In genomic region chr16:89583197-89583894, GRCh38 we compare ENCODE assay signal across 23 cellular contexts. TPM values are rescaled to one million over a fixed set of nuclear protein-coding genes. Genes with fewer than 3 reads are reported as not detected.
"Had no signal": no experiment of that assay in that cellular context is flagged by ENCODE, and none has a peak within 500 bp of the region (broad histone marks: within the 10 kb centered on the region; RNA-seq: fewer than 3 reads in every experiment).

No MANE protein-coding gene starts in this region.

- H3K9me3 ChIP-seq: esophagus muscularis mucosa, gastrocnemius medialis, thyroid gland, upper lobe of right lung had no signal

- H3K27me3 ChIP-seq: thyroid gland, upper lobe of right lung had no signal

- DNase-seq: activated CD4-positive, alpha-beta memory T cell treated with anti-CD3 and anti-CD28 coated beads for 36 hours; activated CD4-positive, alpha-beta T cell treated with anti-CD3 and anti-CD28 coated beads for 48 hours; activated CD4-positive, CD25-positive, alpha-beta regulatory T cell; activated naive CD4-positive, alpha-beta T cell treated with Interleukin-2 at 50 U/mL for 16 hours; activated naive CD8-positive, alpha-beta T cell treated with anti-CD3 and anti-CD28 coated beads, Interleukin-2, amount 10 ng/mL, durations not matched to agents 7 days and 5 days; activated T-cell treated with anti-CD3 and anti-CD28 coated beads, Interleukin-2, amount 50 U/mL, for 48 hours; amniotic stem cell; cerebellar nuclear complex; gastrocnemius medialis; head of caudate nucleus; hypothalamus; left cardiac atrium; mesendoderm; naive thymus-derived CD4-positive, alpha-beta T cell; stimulated activated CD4-positive, alpha-beta T cell treated with anti-CD3 and anti-CD28 coated beads, Interleukin-12 subunit alpha, Interleukin-12 subunit beta, amount 100 ng/mL, for 4 hours; stimulated activated CD4-positive, alpha-beta T cell treated with anti-CD3 and anti-CD28 coated beads, Interleukin-4, amount 100 ng/mL, for 4 hours; stimulated activated naive CD8-positive, alpha-beta T cell treated with anti-CD3 and anti-CD28 coated beads, Interleukin-15, Interleukin-2, amounts not matched to agents 100 U/mL and 50 U/mL, for 24 hours; substantia nigra; thyroid gland; upper lobe of right lung had no signal

- H3K4me3 ChIP-seq: coronary artery, esophagus muscularis mucosa, gastrocnemius medialis, thyroid gland, upper lobe of right lung had no signal

- H3K4me1 ChIP-seq: gastrocnemius medialis had no signal

- H3K27ac ChIP-seq: coronary artery, esophagus muscularis mucosa, gastrocnemius medialis had no signal

- H3K36me3 ChIP-seq: esophagus muscularis mucosa, gastrocnemius medialis, thyroid gland, upper lobe of right lung had no signal

- ATAC-seq: gastrocnemius medialis; naive thymus-derived CD4-positive, alpha-beta T cell had no signal

RNA-seq across cellular contexts. Expression of gene CPNE7, which starts 7.8 kb away (rescaled TPM):
- total RNA-seq: gastrocnemius medialis, left cardiac atrium, skeletal muscle tissue had no signal
- polyA plus RNA-seq: naive thymus-derived CD4-positive, alpha-beta T cell had no signal

RNA-seq across cellular contexts. Expression of gene DPEP1, which starts 30.1 kb away (rescaled TPM):
- total RNA-seq: activated CD4-positive, alpha-beta memory T cell treated with anti-CD3 and anti-CD28 coated beads for 36 hours; activated naive CD8-positive, alpha-beta T cell treated with anti-CD3 and anti-CD28 coated beads, Interleukin-2, amount 10 ng/mL, durations not matched to agents 7 days and 5 days; gastrocnemius medialis; left cardiac atrium; naive thymus-derived CD4-positive, alpha-beta T cell; skeletal muscle tissue had no signal
- polyA plus RNA-seq: naive thymus-derived CD4-positive, alpha-beta T cell had no signal
